ENCODE assay signal across 2 cellular contexts in genomic region chr11:63277345-63277943, GRCh38.
TF ChIP-seq lines count a peak whose summit lies in the region.

No MANE protein-coding gene starts in this region.

TF ChIP-seq in A549, 52 proteins besides CTCF, POLR2A, EP300 and RAD21:
- no peak for TF ChIP-seq PBX3 (IDR thresholded peaks at IDR 0.05)
- TF ChIP-seq REST (IDR thresholded peaks at IDR 0.05): no peak
- no peak for TF ChIP-seq RFX5 (IDR thresholded peaks at IDR 0.05)
- TF ChIP-seq JUN (IDR thresholded peaks at IDR 0.05): no peak
- TF ChIP-seq SMC3 (IDR thresholded peaks at IDR 0.05): 0 out of 3 replicates have a peak, but pooled peaks have one; percentile 9
- no peak for TF ChIP-seq FOSB (CRISPR knock-in tag; IDR thresholded peaks at IDR 0.05)
- no peak for TF ChIP-seq KDM5A (IDR thresholded peaks at IDR 0.05)
- TF ChIP-seq JUNB (IDR thresholded peaks at IDR 0.05): no peak

TF ChIP-seq in GM12891, 5 proteins besides CTCF, POLR2A, EP300 and RAD21 (continued from another document):
- no peak for TF ChIP-seq SPI1 (IDR thresholded peaks at IDR 0.05; ENCODE audit: low read depth, low read length)
